2 cellular contexts compared by ENCODE assay signal in the genomic region with DNA sequence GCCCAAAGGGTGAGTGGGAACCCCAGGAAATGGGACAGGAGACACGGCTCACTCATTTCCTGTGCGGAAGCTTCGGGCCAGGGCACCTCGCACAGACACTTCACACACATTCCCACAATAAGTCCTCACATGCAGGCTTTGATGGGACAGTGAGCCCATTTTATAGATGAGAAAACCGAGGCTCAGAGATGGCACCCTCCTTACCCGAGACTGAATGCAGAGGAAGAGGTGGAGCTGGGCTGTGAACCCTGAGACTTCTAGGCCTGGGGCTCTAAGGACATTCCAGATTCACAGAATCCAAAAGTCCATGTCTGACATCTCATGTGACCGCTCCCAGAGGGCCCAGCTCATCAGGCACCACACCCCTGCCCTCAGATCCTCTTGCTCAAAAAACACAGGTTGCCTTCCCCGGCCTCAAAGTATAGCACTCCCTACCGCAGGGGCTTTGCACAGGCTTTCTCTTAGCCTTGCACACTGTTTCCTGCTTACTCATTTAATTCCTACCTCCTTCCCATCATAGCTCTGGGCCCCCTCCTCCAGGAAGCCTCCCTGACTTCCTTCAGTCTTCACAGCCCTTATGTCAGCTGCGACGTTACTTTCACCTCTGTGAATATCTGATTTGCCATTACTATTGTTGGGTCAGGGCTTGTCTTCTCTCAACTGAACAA.
TF ChIP-seq lines count a peak whose summit lies in the region.

No MANE protein-coding gene starts in this region.

TF ChIP-seq in HEK293, 187 proteins besides CTCF, POLR2A, EP300 and RAD21:
- TF ChIP-seq, protein P1, sequence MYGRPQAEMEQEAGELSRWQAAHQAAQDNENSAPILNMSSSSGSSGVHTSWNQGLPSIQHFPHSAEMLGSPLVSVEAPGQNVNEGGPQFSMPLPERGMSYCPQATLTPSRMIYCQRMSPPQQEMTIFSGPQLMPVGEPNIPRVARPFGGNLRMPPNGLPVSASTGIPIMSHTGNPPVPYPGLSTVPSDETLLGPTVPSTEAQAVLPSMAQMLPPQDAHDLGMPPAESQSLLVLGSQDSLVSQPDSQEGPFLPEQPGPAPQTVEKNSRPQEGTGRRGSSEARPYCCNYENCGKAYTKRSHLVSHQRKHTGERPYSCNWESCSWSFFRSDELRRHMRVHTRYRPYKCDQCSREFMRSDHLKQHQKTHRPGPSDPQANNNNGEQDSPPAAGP (tag by site-specific recombination; IDR thresholded peaks at IDR 0.05), result 0 out of 2 replicates have a peak, but pooled peaks have one; percentile 19
- TF ChIP-seq ZNF24 (tag by site-specific recombination; IDR thresholded peaks at IDR 0.05) (no peak), ZNF623 (tag by site-specific recombination; IDR thresholded peaks at IDR 0.05) (peak; percentile 85), ZNF664 (tag by site-specific recombination; IDR thresholded peaks at IDR 0.05) (peak; percentile 88)

TF ChIP-seq in K562, 482 proteins besides CTCF, POLR2A, EP300 and RAD21:
- TF ChIP-seq, protein P2, sequence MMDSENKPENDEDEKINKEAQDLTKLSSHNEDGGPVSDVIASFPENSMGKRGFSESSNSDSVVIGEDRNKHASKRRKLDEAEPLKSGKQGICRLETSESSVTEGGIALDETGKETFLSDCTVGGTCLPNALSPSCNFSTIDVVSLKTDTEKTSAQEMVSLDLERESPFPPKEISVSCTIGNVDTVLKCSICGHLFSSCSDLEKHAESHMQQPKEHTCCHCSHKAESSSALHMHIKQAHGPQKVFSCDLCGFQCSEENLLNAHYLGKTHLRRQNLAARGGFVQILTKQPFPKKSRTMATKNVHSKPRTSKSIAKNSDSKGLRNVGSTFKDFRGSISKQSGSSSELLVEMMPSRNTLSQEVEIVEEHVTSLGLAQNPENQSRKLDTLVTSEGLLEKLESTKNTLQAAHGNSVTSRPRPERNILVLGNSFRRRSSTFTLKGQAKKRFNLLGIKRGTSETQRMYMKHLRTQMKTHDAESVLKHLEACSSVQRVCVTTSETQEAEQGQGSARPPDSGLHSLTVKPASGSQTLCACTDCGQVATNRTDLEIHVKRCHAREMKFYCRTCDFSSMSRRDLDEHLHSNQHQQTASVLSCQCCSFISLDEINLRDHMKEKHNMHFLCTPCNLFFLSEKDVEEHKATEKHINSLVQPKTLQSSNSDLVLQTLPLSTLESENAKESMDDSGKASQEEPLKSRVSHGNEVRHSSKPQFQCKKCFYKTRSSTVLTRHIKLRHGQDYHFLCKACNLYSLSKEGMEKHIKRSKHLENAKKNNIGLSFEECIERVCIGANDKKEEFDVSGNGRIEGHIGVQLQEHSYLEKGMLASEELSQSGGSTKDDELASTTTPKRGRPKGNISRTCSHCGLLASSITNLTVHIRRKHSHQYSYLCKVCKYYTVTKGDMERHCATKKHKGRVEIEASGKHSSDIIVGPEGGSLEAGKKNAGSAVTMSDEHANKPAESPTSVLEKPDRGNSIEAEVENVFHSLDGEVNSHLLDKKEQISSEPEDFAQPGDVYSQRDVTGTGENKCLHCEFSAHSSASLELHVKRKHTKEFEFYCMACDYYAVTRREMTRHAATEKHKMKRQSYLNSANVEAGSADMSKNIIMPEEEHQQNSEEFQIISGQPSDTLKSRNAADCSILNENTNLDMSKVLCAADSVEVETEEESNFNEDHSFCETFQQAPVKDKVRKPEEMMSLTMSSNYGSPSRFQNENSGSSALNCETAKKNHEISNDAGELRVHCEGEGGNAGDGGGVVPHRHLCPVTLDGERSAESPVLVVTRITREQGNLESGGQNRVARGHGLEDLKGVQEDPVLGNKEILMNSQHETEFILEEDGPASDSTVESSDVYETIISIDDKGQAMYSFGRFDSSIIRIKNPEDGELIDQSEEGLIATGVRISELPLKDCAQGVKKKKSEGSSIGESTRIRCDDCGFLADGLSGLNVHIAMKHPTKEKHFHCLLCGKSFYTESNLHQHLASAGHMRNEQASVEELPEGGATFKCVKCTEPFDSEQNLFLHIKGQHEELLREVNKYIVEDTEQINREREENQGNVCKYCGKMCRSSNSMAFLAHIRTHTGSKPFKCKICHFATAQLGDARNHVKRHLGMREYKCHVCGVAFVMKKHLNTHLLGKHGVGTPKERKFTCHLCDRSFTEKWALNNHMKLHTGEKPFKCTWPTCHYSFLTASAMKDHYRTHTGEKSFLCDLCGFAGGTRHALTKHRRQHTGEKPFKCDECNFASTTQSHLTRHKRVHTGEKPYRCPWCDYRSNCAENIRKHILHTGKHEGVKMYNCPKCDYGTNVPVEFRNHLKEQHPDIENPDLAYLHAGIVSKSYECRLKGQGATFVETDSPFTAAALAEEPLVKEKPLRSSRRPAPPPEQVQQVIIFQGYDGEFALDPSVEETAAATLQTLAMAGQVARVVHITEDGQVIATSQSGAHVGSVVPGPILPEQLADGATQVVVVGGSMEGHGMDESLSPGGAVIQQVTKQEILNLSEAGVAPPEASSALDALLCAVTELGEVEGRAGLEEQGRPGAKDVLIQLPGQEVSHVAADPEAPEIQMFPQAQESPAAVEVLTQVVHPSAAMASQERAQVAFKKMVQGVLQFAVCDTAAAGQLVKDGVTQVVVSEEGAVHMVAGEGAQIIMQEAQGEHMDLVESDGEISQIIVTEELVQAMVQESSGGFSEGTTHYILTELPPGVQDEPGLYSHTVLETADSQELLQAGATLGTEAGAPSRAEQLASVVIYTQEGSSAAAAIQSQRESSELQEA (IDR thresholded peaks at IDR 0.05; ENCODE audit: low read depth), result no peak
- TF ChIP-seq, protein P3, sequence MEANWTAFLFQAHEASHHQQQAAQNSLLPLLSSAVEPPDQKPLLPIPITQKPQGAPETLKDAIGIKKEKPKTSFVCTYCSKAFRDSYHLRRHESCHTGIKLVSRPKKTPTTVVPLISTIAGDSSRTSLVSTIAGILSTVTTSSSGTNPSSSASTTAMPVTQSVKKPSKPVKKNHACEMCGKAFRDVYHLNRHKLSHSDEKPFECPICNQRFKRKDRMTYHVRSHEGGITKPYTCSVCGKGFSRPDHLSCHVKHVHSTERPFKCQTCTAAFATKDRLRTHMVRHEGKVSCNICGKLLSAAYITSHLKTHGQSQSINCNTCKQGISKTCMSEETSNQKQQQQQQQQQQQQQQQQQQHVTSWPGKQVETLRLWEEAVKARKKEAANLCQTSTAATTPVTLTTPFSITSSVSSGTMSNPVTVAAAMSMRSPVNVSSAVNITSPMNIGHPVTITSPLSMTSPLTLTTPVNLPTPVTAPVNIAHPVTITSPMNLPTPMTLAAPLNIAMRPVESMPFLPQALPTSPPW (CRISPR knock-in tag; IDR thresholded peaks at IDR 0.05), result no peak
- no peak for TF ChIP-seq SAFB2 (IDR thresholded peaks at IDR 0.05; ENCODE audit: borderline replicate concordance, low read depth, low read length, severe bottlenecking)
- peak; percentile 65 for TF ChIP-seq RBM25 (IDR thresholded peaks at IDR 0.05; ENCODE audit: low read depth, low read length, severe bottlenecking)
- TF ChIP-seq ZFP36 (IDR thresholded peaks at IDR 0.05; ENCODE audit: low read depth, low read length, partially characterized antibody), result peak; percentile 95
- no peak for TF ChIP-seq FOXJ2 (tag; IDR thresholded peaks at IDR 0.05)
- TF ChIP-seq, protein P4, sequence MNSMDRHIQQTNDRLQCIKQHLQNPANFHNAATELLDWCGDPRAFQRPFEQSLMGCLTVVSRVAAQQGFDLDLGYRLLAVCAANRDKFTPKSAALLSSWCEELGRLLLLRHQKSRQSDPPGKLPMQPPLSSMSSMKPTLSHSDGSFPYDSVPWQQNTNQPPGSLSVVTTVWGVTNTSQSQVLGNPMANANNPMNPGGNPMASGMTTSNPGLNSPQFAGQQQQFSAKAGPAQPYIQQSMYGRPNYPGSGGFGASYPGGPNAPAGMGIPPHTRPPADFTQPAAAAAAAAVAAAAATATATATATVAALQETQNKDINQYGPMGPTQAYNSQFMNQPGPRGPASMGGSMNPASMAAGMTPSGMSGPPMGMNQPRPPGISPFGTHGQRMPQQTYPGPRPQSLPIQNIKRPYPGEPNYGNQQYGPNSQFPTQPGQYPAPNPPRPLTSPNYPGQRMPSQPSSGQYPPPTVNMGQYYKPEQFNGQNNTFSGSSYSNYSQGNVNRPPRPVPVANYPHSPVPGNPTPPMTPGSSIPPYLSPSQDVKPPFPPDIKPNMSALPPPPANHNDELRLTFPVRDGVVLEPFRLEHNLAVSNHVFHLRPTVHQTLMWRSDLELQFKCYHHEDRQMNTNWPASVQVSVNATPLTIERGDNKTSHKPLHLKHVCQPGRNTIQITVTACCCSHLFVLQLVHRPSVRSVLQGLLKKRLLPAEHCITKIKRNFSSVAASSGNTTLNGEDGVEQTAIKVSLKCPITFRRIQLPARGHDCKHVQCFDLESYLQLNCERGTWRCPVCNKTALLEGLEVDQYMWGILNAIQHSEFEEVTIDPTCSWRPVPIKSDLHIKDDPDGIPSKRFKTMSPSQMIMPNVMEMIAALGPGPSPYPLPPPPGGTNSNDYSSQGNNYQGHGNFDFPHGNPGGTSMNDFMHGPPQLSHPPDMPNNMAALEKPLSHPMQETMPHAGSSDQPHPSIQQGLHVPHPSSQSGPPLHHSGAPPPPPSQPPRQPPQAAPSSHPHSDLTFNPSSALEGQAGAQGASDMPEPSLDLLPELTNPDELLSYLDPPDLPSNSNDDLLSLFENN (IDR thresholded peaks at IDR 0.05; ENCODE audit: low read depth in 2 of 2, low read length in 2 of 2), result no peak
- TF ChIP-seq EP400 (IDR thresholded peaks at IDR 0.05), result no peak
- TF ChIP-seq, protein P5, sequence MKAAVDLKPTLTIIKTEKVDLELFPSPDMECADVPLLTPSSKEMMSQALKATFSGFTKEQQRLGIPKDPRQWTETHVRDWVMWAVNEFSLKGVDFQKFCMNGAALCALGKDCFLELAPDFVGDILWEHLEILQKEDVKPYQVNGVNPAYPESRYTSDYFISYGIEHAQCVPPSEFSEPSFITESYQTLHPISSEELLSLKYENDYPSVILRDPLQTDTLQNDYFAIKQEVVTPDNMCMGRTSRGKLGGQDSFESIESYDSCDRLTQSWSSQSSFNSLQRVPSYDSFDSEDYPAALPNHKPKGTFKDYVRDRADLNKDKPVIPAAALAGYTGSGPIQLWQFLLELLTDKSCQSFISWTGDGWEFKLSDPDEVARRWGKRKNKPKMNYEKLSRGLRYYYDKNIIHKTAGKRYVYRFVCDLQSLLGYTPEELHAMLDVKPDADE (conservative IDR thresholded peaks at IDR 0.05; ENCODE audit: control insufficient read depth, low read depth, low read length), result no peak
- TF ChIP-seq PURB (CRISPR knock-in tag; IDR thresholded peaks at IDR 0.05; ENCODE audit: low read depth), result no peak
- no peak for TF ChIP-seq PML (IDR thresholded peaks at IDR 0.05; ENCODE audit: low read length)
